ENCODE assay signal across 27 cellular contexts in the genomic region with DNA sequence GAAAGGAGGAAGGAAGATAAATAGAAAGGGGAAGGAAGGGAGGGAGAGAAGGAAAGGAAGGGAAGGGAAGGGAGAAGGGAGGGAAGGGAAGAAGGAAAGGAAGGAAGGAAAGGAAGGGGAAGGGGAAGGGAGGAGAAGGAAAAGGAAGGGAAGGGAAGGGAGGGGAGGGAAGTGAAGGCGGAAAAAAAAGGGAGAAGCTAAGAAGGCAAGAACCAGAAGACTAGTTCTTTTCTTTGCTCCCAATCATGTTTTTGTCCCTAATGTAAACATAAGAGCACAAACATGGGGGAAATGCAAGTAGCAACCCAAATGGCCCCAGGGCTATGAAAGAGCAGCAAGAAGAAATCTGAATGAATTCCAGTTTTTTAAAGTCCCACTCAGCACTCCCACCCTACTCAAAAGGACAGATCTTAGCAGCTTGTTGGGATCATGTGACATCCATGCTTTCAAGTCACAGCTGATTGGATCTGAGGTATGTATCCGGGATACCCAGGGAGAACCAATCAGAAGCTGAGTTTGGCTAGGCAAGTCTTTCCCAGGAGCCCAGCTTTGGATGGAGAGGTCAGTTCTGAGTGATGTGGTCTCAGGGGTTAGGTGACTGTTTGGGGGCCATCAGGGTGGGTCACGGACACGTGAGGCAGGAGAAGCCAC. TPM values are rescaled to one million over a fixed set of nuclear protein-coding genes. Genes with fewer than 3 reads are reported as not detected.
"Had no signal": no experiment of that assay in that cellular context is flagged by ENCODE, and none has a peak within 500 bp of the region (broad histone marks: within the 10 kb centered on the region; RNA-seq: fewer than 3 reads in every experiment).

No MANE protein-coding gene starts in this region.

- H3K9me3 ChIP-seq: pancreas, prostate gland, spleen, testis, uterus had no signal

- H3K4me3 ChIP-seq: pancreas, prostate gland, spleen, testis, uterus had no signal

- FAIRE-seq: endometrium, frontal cortex, keratinocyte, pancreas had no signal

- ATAC-seq: activated CD4-positive, CD25-positive, alpha-beta regulatory T cell treated with anti-CD3 and anti-CD28 coated beads, Interleukin-2, amount 50 U/mL, for 24 hours; left colon; pancreas had no signal

- H3K4me1 ChIP-seq: prostate gland, uterus had no signal

- H3K27me3 ChIP-seq: pancreas, spleen, testis, uterus had no signal

- H3K36me3 ChIP-seq: uterus had no signal

- DNase-seq: activated CD4-positive, alpha-beta T cell treated with anti-CD3 and anti-CD28 coated beads for 48 hours; activated CD4-positive, alpha-beta T cell treated with anti-CD3 and anti-CD28 coated beads, Interleukin-2, amount 50 U/mL, for 48 hours; activated CD8-positive, alpha-beta memory T cell treated with anti-CD3 and anti-CD28 coated beads for 24 hours; activated gamma-delta T cell treated with Interleukin-2 at 50 U/mL for 16 hours; activated naive CD4-positive, alpha-beta T cell treated with anti-CD3 and anti-CD28 coated beads, Interleukin-2, amount 50 U/mL, for 16 hours; amniotic stem cell; central memory CD4-positive, alpha-beta T cell; dermis blood vessel endothelial cell; effector CD8-positive, alpha-beta T cell; glutamatergic neuron; naive B cell; nephron progenitor cell; pancreas; spleen; stimulated activated naive CD4-positive, alpha-beta T cell treated with Interleukin-2 at 50 U/mL for 16 hours; T-helper 9 cell; testis; uterus; WERI-Rb-1 had no signal

- H3K27ac ChIP-seq: pancreas, prostate gland, spleen, testis, uterus, WERI-Rb-1 had no signal

RNA-seq across cellular contexts. Expression of gene FHAD1, which starts 24.2 kb away (rescaled TPM):
- total RNA-seq: activated T-helper 1 cell treated with anti-CD3 and anti-CD28 coated beads, Interleukin-12 subunit alpha, Interleukin-12 subunit beta, Interleukin-2, Interleukin-4 antibody, amounts not matched to agents 30 ng/mL and 10 ng/mL and 1 ng/mL, durations not matched to agents 14 hours and 24 hours and 36 hours; T-helper 1 cell treated with Interleukin-12 subunit alpha and Interleukin-12 subunit beta and Interleukin-4 antibody, amounts not matched to agents 30 ng/mL and 1 ng/mL, for 36 hours had no signal
